8 cellular contexts compared by ENCODE assay signal in genomic region chr2:218323526-218324472, GRCh38. TPM values are rescaled to one million over a fixed set of nuclear protein-coding genes. Genes with fewer than 3 reads are reported as not detected.
DNase-seq lines count a peak whose midpoint lies in the region; ATAC-seq and TF ChIP-seq lines count a peak whose summit lies in the region.

No MANE protein-coding gene starts in this region.

- BruUV-seq in Calu3 (replicated peaks; lab: Mats Ljungman, UMichigan): TSS peak; percentile 67

- TF ChIP-seq CTCF in Calu3 (IDR thresholded peaks at IDR 0.05; ENCODE audit: unreplicated experiment) (no peak), heart left ventricle (IDR thresholded peaks at IDR 0.05) (no peak), prostate gland (IDR thresholded peaks at IDR 0.05) (no peak)

- no peaks in the 10 kb centered on the region for H3K9me3 ChIP-seq in heart left ventricle
- H3K9me3 ChIP-seq in prostate gland: no peaks in the 10 kb centered on the region

- DNase-seq in Calu3 (peak; percentile 59), heart left ventricle (peak in 2 of 5 donors; percentile 37 to 46), prostate gland (ENCODE audit: low spot score) (peak; percentile 48)
- DNase-seq in Jurkat, Clone E6-1 (ENCODE audit: low read depth, low spot score): no peak
- no peak for DNase-seq in activated T-cell treated with anti-CD3 and anti-CD28 coated beads, Interleukin-2, amount 50 U/mL, for 24 hours
- DNase-seq in activated effector memory CD4-positive, alpha-beta T cell treated with anti-CD3 and anti-CD28 coated beads, Interleukin-2, amount 50 U/mL, for 16 hours: no peak
- DNase-seq in activated CD4-positive, CD25-positive, alpha-beta regulatory T cell treated with anti-CD3 and anti-CD28 coated beads, Interleukin-2, amount 50 U/mL, for 72 hours: no peak

- peak overlapping the region; percentile 54 for H3K4me3 ChIP-seq in Jurkat, Clone E6-1 (ENCODE audit: low read length)
- H3K4me3 ChIP-seq in heart left ventricle: peak overlapping the region; percentile 62 to 89 (median 84)
- peak overlapping the region; percentile 59 to 84 for H3K4me3 ChIP-seq in prostate gland

- H3K27ac ChIP-seq in heart left ventricle (peak overlapping the region in 11 of 12 donors; percentile 64 to 88 (median 81)), prostate gland (peak overlapping the region; percentile 78 to 93)

- no peaks in the 10 kb centered on the region for H3K27me3 Mint-ChIP-seq in Calu3 (ENCODE audit: unreplicated experiment)
- H3K27me3 Mint-ChIP-seq in activated T-cell treated with anti-CD3 and anti-CD28 coated beads, Interleukin-2, amount 50 U/mL, for 24 hours: peaks cover 10% of the 10 kb centered on the region

- H3K36me3 Mint-ChIP-seq in Calu3 (ENCODE audit: insufficient read depth, unreplicated experiment): peaks cover 25% of the 10 kb centered on the region
- no peaks in the 10 kb centered on the region for H3K36me3 Mint-ChIP-seq in activated T-cell treated with anti-CD3 and anti-CD28 coated beads, Interleukin-2, amount 50 U/mL, for 24 hours (ENCODE audit: low read depth)

- CTCF ChIA-PET in Calu3 (lab: Charles Lee): interaction anchor here (0.6 to 1.9 kb wide), 7 partner anchors 12 to 1396 kb away, joined by 3 to 15 read pairs (median 7); partner anchors contain the start of gene CATIP

- TF ChIP-seq POLR2A in heart left ventricle (IDR thresholded peaks at IDR 0.05) (no peak), prostate gland (IDR thresholded peaks at IDR 0.05) (no peak)

- peak; percentile 12 to 28 (median 26) for ATAC-seq in heart left ventricle
- ATAC-seq in HG03108 (IDR thresholded peaks at IDR 0.05; ENCODE audit: unreplicated experiment): no peak

- H3K27me3 ChIP-seq in heart left ventricle (no peaks in the 10 kb centered on the region), prostate gland (replicated peaks; ENCODE audit: insufficient read depth) (no peaks in the 10 kb centered on the region)

- H3K36me3 ChIP-seq in heart left ventricle (no peaks in the 10 kb centered on the region), prostate gland (no peaks in the 10 kb centered on the region)

- H3K9me3 Mint-ChIP-seq in Calu3 (ENCODE audit: low read depth, unreplicated experiment): no peaks in the 10 kb centered on the region
- no peaks in the 10 kb centered on the region for H3K9me3 Mint-ChIP-seq in activated T-cell treated with anti-CD3 and anti-CD28 coated beads, Interleukin-2, amount 50 U/mL, for 24 hours

- peak overlapping the region; percentile 95 for H3K27ac Mint-ChIP-seq in Calu3 (ENCODE audit: unreplicated experiment)
- H3K27ac Mint-ChIP-seq in activated T-cell treated with anti-CD3 and anti-CD28 coated beads, Interleukin-2, amount 50 U/mL, for 24 hours: peak overlapping the region; percentile 55

- H3K4me1 Mint-ChIP-seq in Calu3 (ENCODE audit: low read depth, unreplicated experiment): peaks cover 39% of the 10 kb centered on the region
- H3K4me1 Mint-ChIP-seq in activated T-cell treated with anti-CD3 and anti-CD28 coated beads, Interleukin-2, amount 50 U/mL, for 24 hours (ENCODE audit: low read depth): peaks cover 34% of the 10 kb centered on the region

- 14 to 18% (median 15%) methylated on average over 24 of the region's 24 CpGs for WGBS in heart left ventricle, 4 donors
- 9% methylated on average over 24 of the region's 24 CpGs for WGBS in prostate gland

- H3K4me3 Mint-ChIP-seq in Calu3 (ENCODE audit: low read depth, unreplicated experiment): peak overlapping the region; percentile 97
- H3K4me3 Mint-ChIP-seq in activated T-cell treated with anti-CD3 and anti-CD28 coated beads, Interleukin-2, amount 50 U/mL, for 24 hours: peak overlapping the region; percentile 80

- H3K4me1 ChIP-seq in heart left ventricle (peaks cover 3 to 78% (median 21%) of the 10 kb centered on the region in 12 donors), prostate gland (replicated peaks) (peaks cover 16% of the 10 kb centered on the region)

- intact Hi-C loops in Calu3 (cut with micrococcal nuclease; ENCODE audit: unreplicated experiment) (loop anchor here (5.0 kb wide), 1 partner anchor 34 kb away; the partner anchor contains the start of gene CATIP), heart left ventricle (cut with DNase I) (loop anchor here in 1 of 10 donors (5.0 kb wide), 1 partner anchor 44 kb away; no protein-coding TSS in a partner anchor), prostate gland (cut with DNase I) (no loop called here)

RNA-seq across cellular contexts. Expression of gene TMBIM1, which starts 31.5 kb away (rescaled TPM):
- total RNA-seq in Calu3 (2022): 229 and 289 TPM in 2 replicates
- 15.8 TPM for polyA plus RNA-seq in Jurkat, Clone E6-1 (2012; ENCODE audit: insufficient read depth, insufficient read length)
- total RNA-seq in heart left ventricle: 100 to 1,000 TPM in 7 of 9 donors, 10 to 100 TPM in 2; 89.1 to 173 (median 126) TPM
- polyA plus RNA-seq in heart left ventricle: 100 to 1,000 TPM in 1 of 2 donors, 10 to 100 TPM in 1; 41.8 to 208 TPM
- total RNA-seq in prostate gland: 100 to 1,000 TPM; 139 to 193 TPM

RNA-seq across cellular contexts. Expression of gene CATIP, which starts 32.9 kb away (rescaled TPM):
- 0.71 TPM in 1 of 2 replicates, not detected in the other for total RNA-seq in Calu3 (2022)
- polyA plus RNA-seq in Jurkat, Clone E6-1 (2012; ENCODE audit: insufficient read depth, insufficient read length): not detected
- under 1 TPM in 1 of 9 donors, not detected in 8; 0.18 TPM for total RNA-seq in heart left ventricle
- under 1 TPM in 1 of 2 donors, not detected in 1; 0.07 TPM for polyA plus RNA-seq in heart left ventricle
- 1 to 10 TPM in 1 of 2 donors, not detected in 1; 2.0 TPM for total RNA-seq in prostate gland

RNA-seq across cellular contexts. Expression of gene PNKD, which starts 53.5 kb away (rescaled TPM):
- total RNA-seq in Calu3 (2022) (46.8 and 54.0 TPM in 2 replicates), heart left ventricle (10 to 100 TPM; 53.8 to 78.7 (median 72.5) TPM), prostate gland (100 to 1,000 TPM; 103 to 145 TPM)
- polyA plus RNA-seq in Jurkat, Clone E6-1 (2012; ENCODE audit: insufficient read depth, insufficient read length): 52.3 TPM
- polyA plus RNA-seq in heart left ventricle: 100 to 1,000 TPM in 1 of 2 donors, 10 to 100 TPM in 1; 54.6 to 146 TPM

RNA-seq across cellular contexts. Expression of gene AAMP, which starts 53.9 kb away (rescaled TPM):
- total RNA-seq in Calu3 (2022) (102 and 117 TPM in 2 replicates), heart left ventricle (100 to 1,000 TPM in 2 of 9 donors, 10 to 100 TPM in 7; 51.6 to 127 (median 58.0) TPM), prostate gland (100 to 1,000 TPM; 217 to 237 TPM)
- 145 TPM for polyA plus RNA-seq in Jurkat, Clone E6-1 (2012; ENCODE audit: insufficient read depth, insufficient read length)
- polyA plus RNA-seq in heart left ventricle: 100 to 1,000 TPM in 1 of 2 donors, 10 to 100 TPM in 1; 58.6 to 150 TPM

RNA-seq across cellular contexts. Expression of gene SLC11A1, which starts 58.3 kb away (rescaled TPM):
- total RNA-seq in Calu3 (2022) (0.12 TPM in 1 of 2 replicates, not detected in the other), heart left ventricle (10 to 100 TPM in 2 of 9 donors, 1 to 10 TPM in 6, under 1 TPM in 1; 0.96 to 31.0 (median 4.3) TPM), prostate gland (10 to 100 TPM; 10.8 to 11.4 TPM)
- polyA plus RNA-seq in Jurkat, Clone E6-1 (2012; ENCODE audit: insufficient read depth, insufficient read length): 0.52 TPM
- polyA plus RNA-seq in heart left ventricle: 1 to 10 TPM; 4.5 to 8.9 TPM

Comparison
In these comparisons a context has a peak if more than half of its experiments do, and no peak if none do; other contexts are left out.
1. DNase-seq: peak in Calu3 (single experiment) and prostate gland (single experiment); none in Jurkat, Clone E6-1 (single experiment), activated T-cell treated with anti-CD3 and anti-CD28 coated beads, Interleukin-2, amount 50 U/mL, for 24 hours (single experiment), activated effector memory CD4-positive, alpha-beta T cell treated with anti-CD3 and anti-CD28 coated beads, Interleukin-2, amount 50 U/mL, for 16 hours (single experiment) and activated CD4-positive, CD25-positive, alpha-beta regulatory T cell treated with anti-CD3 and anti-CD28 coated beads, Interleukin-2, amount 50 U/mL, for 72 hours (single experiment).
2. Peak in every context shown above with its lines, with median percentiles within 50 percentile points of each other: H3K4me3 ChIP-seq.